ENCODE assay signal across 12 cellular contexts in the genomic region with DNA sequence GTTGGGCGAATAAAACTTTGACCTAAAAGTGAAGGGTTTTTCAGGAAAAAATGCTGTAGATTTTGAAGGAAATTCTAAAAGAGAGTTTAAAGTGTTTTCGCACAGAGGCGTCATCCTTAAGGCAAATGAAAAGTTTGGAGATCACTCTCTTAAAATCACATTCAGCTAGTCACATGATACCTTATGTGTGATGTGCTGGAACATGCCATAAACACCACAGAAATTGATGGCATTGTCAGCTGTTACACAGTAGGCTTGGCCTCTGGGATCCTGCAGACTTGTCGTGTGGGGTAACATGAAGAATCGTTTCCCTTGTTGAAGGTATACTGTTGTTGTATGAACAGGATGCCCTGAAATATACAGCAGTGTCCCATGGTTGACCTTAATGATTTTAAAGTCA. TPM values are rescaled to one million over a fixed set of nuclear protein-coding genes. Genes with fewer than 3 reads are reported as not detected.
A peak's percentile ranks its signal among the peaks of the same experiment; 100 is the strongest.
DNase-seq lines count a peak whose midpoint lies in the region; ATAC-seq and TF ChIP-seq lines count a peak whose summit lies in the region.
"Had no signal": no experiment of that assay in that cellular context is flagged by ENCODE, and none has a peak within 500 bp of the region (broad histone marks: within the 10 kb centered on the region; RNA-seq: fewer than 3 reads in every experiment).

No MANE protein-coding gene starts in this region.

- BruUV-seq in Calu3 (replicated peaks; lab: Mats Ljungman, UMichigan) = TSS peak; percentile 22

- H3K4me3 ChIP-seq in Jurkat, Clone E6-1 (ENCODE audit: low read length) = peak overlapping the region; percentile 77

- H3K4me1 Mint-ChIP-seq in Calu3 (ENCODE audit: low read depth, unreplicated experiment) = peaks cover 30% of the 10 kb centered on the region
- H3K4me1 Mint-ChIP-seq in activated T-helper 1 cell treated with anti-CD3 and anti-CD28 coated beads, Interleukin-12 subunit alpha, Interleukin-12 subunit beta, Interleukin-2, Interleukin-4 antibody, amounts not matched to agents 30 ng/mL and 10 ng/mL and 1 ng/mL, durations not matched to agents 14 hours and 24 hours and 36 hours (ENCODE audit: low read depth) = peaks cover 59% of the 10 kb centered on the region
- peaks cover 34 to 56% of the 10 kb centered on the region in 2 donors for H3K4me1 Mint-ChIP-seq in natural killer cell

- H3K9me3 Mint-ChIP-seq in Calu3 (ENCODE audit: low read depth, unreplicated experiment) (no peaks in the 10 kb centered on the region), natural killer cell (no peaks in the 10 kb centered on the region)
- H3K9me3 Mint-ChIP-seq in activated T-helper 1 cell treated with anti-CD3 and anti-CD28 coated beads, Interleukin-12 subunit alpha, Interleukin-12 subunit beta, Interleukin-2, Interleukin-4 antibody, amounts not matched to agents 30 ng/mL and 10 ng/mL and 1 ng/mL, durations not matched to agents 14 hours and 24 hours and 36 hours = no peaks in the 10 kb centered on the region

- H3K4me3 Mint-ChIP-seq in Calu3 (ENCODE audit: low read depth, unreplicated experiment) = peak overlapping the region; percentile 72
- peak overlapping the region; percentile 87 for H3K4me3 Mint-ChIP-seq in activated T-helper 1 cell treated with anti-CD3 and anti-CD28 coated beads, Interleukin-12 subunit alpha, Interleukin-12 subunit beta, Interleukin-2, Interleukin-4 antibody, amounts not matched to agents 30 ng/mL and 10 ng/mL and 1 ng/mL, durations not matched to agents 14 hours and 24 hours and 36 hours
- H3K4me3 Mint-ChIP-seq in natural killer cell = peak overlapping the region; percentile 31

- ATAC-seq in natural killer cell (no peak), GM18909 (IDR thresholded peaks at IDR 0.05; ENCODE audit: poor library complexity, unreplicated experiment) (no peak), HG03025 (IDR thresholded peaks at IDR 0.05; ENCODE audit: low FRiP score, unreplicated experiment) (no peak)
- ATAC-seq: left cardiac atrium had no signal

- H3K36me3 Mint-ChIP-seq in Calu3 (ENCODE audit: insufficient read depth, unreplicated experiment) (peaks cover 47% of the 10 kb centered on the region), natural killer cell (no peaks in the 10 kb centered on the region)
- peaks cover 8% of the 10 kb centered on the region for H3K36me3 Mint-ChIP-seq in activated T-helper 1 cell treated with anti-CD3 and anti-CD28 coated beads, Interleukin-12 subunit alpha, Interleukin-12 subunit beta, Interleukin-2, Interleukin-4 antibody, amounts not matched to agents 30 ng/mL and 10 ng/mL and 1 ng/mL, durations not matched to agents 14 hours and 24 hours and 36 hours (ENCODE audit: low read depth)

- TF ChIP-seq CTCF in Calu3 (IDR thresholded peaks at IDR 0.05; ENCODE audit: unreplicated experiment) (no peak), natural killer cell (IDR thresholded peaks at IDR 0.05) (no peak)

- H3K27ac Mint-ChIP-seq in Calu3 (ENCODE audit: unreplicated experiment) = peak overlapping the region; percentile 4
- peak overlapping the region; percentile 83 for H3K27ac Mint-ChIP-seq in activated T-helper 1 cell treated with anti-CD3 and anti-CD28 coated beads, Interleukin-12 subunit alpha, Interleukin-12 subunit beta, Interleukin-2, Interleukin-4 antibody, amounts not matched to agents 30 ng/mL and 10 ng/mL and 1 ng/mL, durations not matched to agents 14 hours and 24 hours and 36 hours
- H3K27ac Mint-ChIP-seq in natural killer cell = peak overlapping the region; percentile 76 to 88

- H3K27me3 Mint-ChIP-seq in Calu3 (ENCODE audit: unreplicated experiment) = no peaks in the 10 kb centered on the region
- H3K27me3 Mint-ChIP-seq in activated T-helper 1 cell treated with anti-CD3 and anti-CD28 coated beads, Interleukin-12 subunit alpha, Interleukin-12 subunit beta, Interleukin-2, Interleukin-4 antibody, amounts not matched to agents 30 ng/mL and 10 ng/mL and 1 ng/mL, durations not matched to agents 14 hours and 24 hours and 36 hours (ENCODE audit: insufficient read depth) = no peaks in the 10 kb centered on the region
- no peaks in the 10 kb centered on the region for H3K27me3 Mint-ChIP-seq in natural killer cell (ENCODE audit: low read depth in 2 of 2)

- no peak for DNase-seq in Calu3
- DNase-seq in Jurkat, Clone E6-1 (ENCODE audit: low read depth, low spot score) = no peak
- no peak for DNase-seq in activated T-helper 1 cell treated with anti-CD3 and anti-CD28 coated beads, Interleukin-12 subunit alpha, Interleukin-12 subunit beta, Interleukin-2, Interleukin-4 antibody, amounts not matched to agents 30 ng/mL and 10 ng/mL and 1 ng/mL, durations not matched to agents 14 hours and 24 hours and 36 hours (ENCODE audit: low spot score)
- DNase-seq in natural killer cell = no peak
- DNase-seq in stimulated activated CD4-positive, alpha-beta T cell treated with anti-CD3 and anti-CD28 coated beads, Interleukin-2, amount 100 ng/mL, for 24 hours = no peak
- no peak for DNase-seq in SW480 (ENCODE audit: low spot score)
- DNase-seq: GF-D8, left cardiac atrium, small intestine, SW 1271 had no signal

- CTCF ChIA-PET in Calu3 (lab: Charles Lee) = no interaction called here

- intact Hi-C loops in Calu3 (cut with micrococcal nuclease; ENCODE audit: unreplicated experiment) (no loop called here), natural killer cell (cut with micrococcal nuclease) (no loop called here)
- intact Hi-C loops in activated T-helper 1 cell treated with anti-CD3 and anti-CD28 coated beads, Interleukin-12 subunit alpha, Interleukin-12 subunit beta, Interleukin-2, Interleukin-4 antibody, amounts not matched to agents 30 ng/mL and 10 ng/mL and 1 ng/mL, durations not matched to agents 14 hours and 24 hours and 36 hours (cut with micrococcal nuclease) = loop anchor here (5.0 kb wide), 1 partner anchor 289 kb away; a partner anchor contains a TSS

RNA-seq across cellular contexts. Expression of a gene that starts 3.3 kb away (rescaled TPM):
- total RNA-seq in Calu3 (2022) (118 and 135 TPM in 2 replicates), natural killer cell (100 to 1,000 TPM in 2 of 3 donors, 10 to 100 TPM in 1; 89.9 to 107 (median 100) TPM)
- polyA plus RNA-seq in Jurkat, Clone E6-1 (2012; ENCODE audit: insufficient read depth, insufficient read length) = 656 TPM
- 305 and 313 TPM in 2 replicates for total RNA-seq in activated T-helper 1 cell treated with anti-CD3 and anti-CD28 coated beads, Interleukin-12 subunit alpha, Interleukin-12 subunit beta, Interleukin-2, Interleukin-4 antibody, amounts not matched to agents 30 ng/mL and 10 ng/mL and 1 ng/mL, durations not matched to agents 14 hours and 24 hours and 36 hours

RNA-seq across cellular contexts. Expression of a gene that starts 48.5 kb away (rescaled TPM):
- total RNA-seq in Calu3 (2022) = not detected in 2 replicates
- polyA plus RNA-seq in Jurkat, Clone E6-1 (2012; ENCODE audit: insufficient read depth, insufficient read length) = 1.1 TPM
- 0.24 and 0.31 TPM in 2 replicates for total RNA-seq in activated T-helper 1 cell treated with anti-CD3 and anti-CD28 coated beads, Interleukin-12 subunit alpha, Interleukin-12 subunit beta, Interleukin-2, Interleukin-4 antibody, amounts not matched to agents 30 ng/mL and 10 ng/mL and 1 ng/mL, durations not matched to agents 14 hours and 24 hours and 36 hours
- under 1 TPM; 0.47 to 0.75 (median 0.75) TPM for total RNA-seq in natural killer cell

Comparison
In these comparisons a context has a peak if more than half of its experiments do, and no peak if none do; other contexts are left out.
1. H3K27ac Mint-ChIP-seq: peak in every context shown above with its lines; median percentile 83 in activated T-helper 1 cell treated with anti-CD3 and anti-CD28 coated beads, Interleukin-12 subunit alpha, Interleukin-12 subunit beta, Interleukin-2, Interleukin-4 antibody, amounts not matched to agents 30 ng/mL and 10 ng/mL and 1 ng/mL, durations not matched to agents 14 hours and 24 hours and 36 hours; 82 in natural killer cell; 4 in Calu3.
2. H3K4me3 Mint-ChIP-seq: peak in every context shown above with its lines; median percentile 87 in activated T-helper 1 cell treated with anti-CD3 and anti-CD28 coated beads, Interleukin-12 subunit alpha, Interleukin-12 subunit beta, Interleukin-2, Interleukin-4 antibody, amounts not matched to agents 30 ng/mL and 10 ng/mL and 1 ng/mL, durations not matched to agents 14 hours and 24 hours and 36 hours; 72 in Calu3; 31 in natural killer cell.